In the genomic region with DNA sequence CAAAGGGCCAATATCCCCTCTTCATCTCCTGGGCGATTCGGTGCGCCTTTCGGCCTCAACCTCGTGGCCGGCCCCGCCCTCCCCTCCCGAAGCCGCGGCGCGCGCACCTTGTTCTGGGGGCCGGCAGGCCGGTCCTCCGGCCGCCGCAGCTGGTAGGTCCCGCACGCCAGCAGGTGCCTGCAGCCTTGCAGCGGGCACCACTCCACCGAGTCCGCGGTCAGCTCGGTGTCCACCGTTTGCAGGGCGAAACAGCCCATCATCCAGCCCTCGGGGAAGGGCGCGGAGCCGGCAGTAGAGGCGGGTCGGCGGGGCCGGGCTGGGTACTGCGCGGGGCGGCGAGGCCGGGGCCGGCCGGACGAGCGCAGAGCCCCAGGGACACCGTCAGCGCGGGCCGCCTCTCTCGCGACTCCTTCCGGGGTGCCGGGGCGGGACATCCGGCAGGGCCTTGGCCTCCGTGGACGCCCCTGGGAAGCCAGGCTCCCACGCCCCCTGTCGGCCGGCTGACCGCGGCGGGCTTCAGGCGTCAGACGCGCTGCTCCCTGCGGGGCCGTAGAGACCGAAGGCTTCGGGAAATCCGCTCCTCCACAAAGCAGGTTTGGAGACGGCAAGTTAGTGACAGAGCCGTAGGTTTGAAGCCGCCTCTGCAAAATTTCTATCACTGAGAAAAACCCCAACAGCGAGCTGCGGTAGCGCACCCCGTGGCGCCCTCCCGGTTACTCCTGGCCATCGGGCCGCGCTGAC, we compare ENCODE assay signal across 8 cellular contexts. TPM values are rescaled to one million over a fixed set of nuclear protein-coding genes. Genes with fewer than 3 reads are reported as not detected.
DNase-seq lines count a peak whose midpoint lies in the region; ATAC-seq and TF ChIP-seq lines count a peak whose summit lies in the region.

DPH7 (minus strand) TSS at position 408 of the 741 bp plus-strand sequence; CDS start at position 260, 148 bp downstream.

- ATAC-seq in GM19397 (IDR thresholded peaks at IDR 0.05; ENCODE audit: unreplicated experiment) (peak; percentile 92), HG03571 (IDR thresholded peaks at IDR 0.05; ENCODE audit: unreplicated experiment) (peak; percentile 79), lung (ENCODE audit: insufficient read depth, low FRiP score) (peak; percentile 97)
- ATAC-seq in activated CD8-positive, alpha-beta T cell treated with anti-CD3 and anti-CD28 coated beads for 36 hours, result peak; percentile 98

- peaks cover 37% of the 10 kb centered on the region for H3K4me1 ChIP-seq in CD4-positive, alpha-beta memory T cell (ENCODE audit: insufficient read depth, low read length)
- H3K4me1 ChIP-seq in ectodermal cell (ENCODE audit: control insufficient read depth, insufficient read depth, low read length) (peaks cover 9% of the 10 kb centered on the region), lung (ENCODE audit: control insufficient read depth in 2 of 2, insufficient read depth in 2 of 2, low read length in 2 of 2) (peaks cover 6 to 9% of the 10 kb centered on the region in 2 donors)

- peak within 1 kb of the TSS; percentile 78 to 87 (median 84) for H3K4me3 Mint-ChIP-seq in CD4-positive, alpha-beta memory T cell
- peak within 1 kb of the TSS; percentile 84 for H3K4me3 Mint-ChIP-seq in activated CD8-positive, alpha-beta T cell treated with anti-CD3 and anti-CD28 coated beads for 36 hours

- intact Hi-C loops in CD4-positive, alpha-beta memory T cell (cut with micrococcal nuclease), result loop anchor here (1.0 kb wide), 3 partner anchors 12 to 27 kb away; partner anchors contain the start of genes ARRDC1, MRPL41 and ZMYND19
- intact Hi-C loops in activated CD8-positive, alpha-beta T cell treated with anti-CD3 and anti-CD28 coated beads for 36 hours (cut with micrococcal nuclease), result no loop called here

- TF ChIP-seq CTCF in activated CD8-positive, alpha-beta T cell treated with anti-CD3 and anti-CD28 coated beads for 36 hours (IDR thresholded peaks at IDR 0.05), result peak; percentile 85
- TF ChIP-seq CTCF in lung (IDR thresholded peaks at IDR 0.05; ENCODE audit: control extremely low read depth, extremely low read depth), result peak; percentile 93

- H3K27ac ChIP-seq in CD4-positive, alpha-beta memory T cell (ENCODE audit: low read depth, low read length), result peak within 1 kb of the TSS; percentile 78
- peak within 1 kb of the TSS; percentile 74 for H3K27ac ChIP-seq in ectodermal cell (ENCODE audit: insufficient read depth, low read depth, low read length, poor library complexity, severe bottlenecking)
- H3K27ac ChIP-seq in lung (ENCODE audit: low read depth in 1 of 2, low read length in 1 of 2), result peak within 1 kb of the TSS; percentile 86 to 88

- H3K9me3 ChIP-seq in CD4-positive, alpha-beta memory T cell (ENCODE audit: control insufficient read depth in 1 of 2, low read length in 2 of 2), result no peaks in the 10 kb centered on the region
- H3K9me3 ChIP-seq in ectodermal cell (ENCODE audit: control insufficient read depth, low read length) (no peaks in the 10 kb centered on the region), lung (ENCODE audit: control insufficient read depth in 2 of 2, insufficient read depth in 1 of 2, low read length in 1 of 2) (no peaks in the 10 kb centered on the region)

- H3K4me1 Mint-ChIP-seq in CD4-positive, alpha-beta memory T cell, result peaks cover 15 to 44% (median 27%) of the 10 kb centered on the region in 4 donors
- peaks cover 35% of the 10 kb centered on the region for H3K4me1 Mint-ChIP-seq in activated CD8-positive, alpha-beta T cell treated with anti-CD3 and anti-CD28 coated beads for 36 hours (ENCODE audit: low read depth)

- no peaks in the 10 kb centered on the region for H3K27me3 Mint-ChIP-seq in CD4-positive, alpha-beta memory T cell
- H3K27me3 Mint-ChIP-seq in activated CD8-positive, alpha-beta T cell treated with anti-CD3 and anti-CD28 coated beads for 36 hours, result no peaks in the 10 kb centered on the region

- H3K36me3 ChIP-seq in CD4-positive, alpha-beta memory T cell (ENCODE audit: insufficient read depth, low read length), result peaks cover 25% of the 10 kb centered on the region
- H3K36me3 ChIP-seq in ectodermal cell (ENCODE audit: control insufficient read depth, insufficient read depth, low read length), result peaks cover 30% of the 10 kb centered on the region
- peaks cover 0 to 37% of the 10 kb centered on the region in 2 donors for H3K36me3 ChIP-seq in lung (ENCODE audit: control insufficient read depth in 2 of 2, insufficient read depth in 2 of 2, low read length in 2 of 2)

- CTCF ChIA-PET in CD4-positive, alpha-beta memory T cell (lab: Charles Lee; ENCODE audit: partially characterized antibody), result interaction anchor here (0.6 to 2.4 kb wide), 11 partner anchors 10 to 1620 kb away, joined by 3 to 10 read pairs (median 3); partner anchors contain the start of genes ARRDC1, MRPL41 and PNPLA7
- CTCF ChIA-PET in activated CD8-positive, alpha-beta T cell treated with anti-CD3 and anti-CD28 coated beads for 36 hours (lab: Charles Lee), result interaction anchor here (0.8 to 2.4 kb wide), 9 partner anchors 9 to 71 kb away, joined by 3 to 20 read pairs (median 4); partner anchors contain the start of gene MRPL41

- no peaks in the 10 kb centered on the region for H3K27me3 ChIP-seq in CD4-positive, alpha-beta memory T cell (ENCODE audit: insufficient read depth, low read length)
- H3K27me3 ChIP-seq in ectodermal cell (ENCODE audit: control insufficient read depth, insufficient read depth, low read length, poor library complexity, severe bottlenecking), result no peaks in the 10 kb centered on the region
- no peaks in the 10 kb centered on the region for H3K27me3 ChIP-seq in lung (ENCODE audit: control insufficient read depth, insufficient read depth)

- WGBS in ectodermal cell, 2 experiments, result 4% methylated on average over 82 of the region's 82 CpGs
- 3 to 5% methylated on average over 59 to 82 of the region's 82 CpGs for WGBS in lung, 2 donors

- no peaks in the 10 kb centered on the region for H3K9me3 Mint-ChIP-seq in CD4-positive, alpha-beta memory T cell
- H3K9me3 Mint-ChIP-seq in activated CD8-positive, alpha-beta T cell treated with anti-CD3 and anti-CD28 coated beads for 36 hours, result no peaks in the 10 kb centered on the region

- peak within 1 kb of the TSS; percentile 22 to 85 (median 70) for H3K27ac Mint-ChIP-seq in CD4-positive, alpha-beta memory T cell
- H3K27ac Mint-ChIP-seq in activated CD8-positive, alpha-beta T cell treated with anti-CD3 and anti-CD28 coated beads for 36 hours, result peak within 1 kb of the TSS; percentile 64

- POLR2A ChIA-PET in CD4-positive, alpha-beta memory T cell (lab: Charles Lee; ENCODE audit: partially characterized antibody), result interaction anchor here (0.7 to 3.7 kb wide), 7 partner anchors 9 to 147 kb away, joined by 3 to 38 read pairs (median 8); partner anchors contain the start of genes ARRDC1, EHMT1, MRPL41 and PNPLA7
- POLR2A ChIA-PET in activated CD8-positive, alpha-beta T cell treated with anti-CD3 and anti-CD28 coated beads for 36 hours (lab: Charles Lee), result interaction anchor here (0.7 to 5.0 kb wide), 4 partner anchors 11 to 42 kb away, joined by 3 to 33 read pairs (median 3); partner anchors contain the start of gene ZMYND19

- peak within 1 kb of the TSS; percentile 47 to 86 for H3K4me3 ChIP-seq in CD4-positive, alpha-beta memory T cell (ENCODE audit: low read length in 2 of 2)
- H3K4me3 ChIP-seq in ectodermal cell (ENCODE audit: insufficient read depth, low read depth, low read length), result peak within 1 kb of the TSS; percentile 96
- H3K4me3 ChIP-seq in lung, result peak within 1 kb of the TSS; percentile 97

- peaks cover 8 to 43% of the 10 kb centered on the region in 2 donors for H3K36me3 Mint-ChIP-seq in CD4-positive, alpha-beta memory T cell
- peaks cover 30% of the 10 kb centered on the region for H3K36me3 Mint-ChIP-seq in activated CD8-positive, alpha-beta T cell treated with anti-CD3 and anti-CD28 coated beads for 36 hours (ENCODE audit: low read depth)

- peak; percentile 91 to 93 (median 92) for DNase-seq in CD4-positive, alpha-beta memory T cell
- peak; percentile 96 for DNase-seq in NCI-H82 (lab: John Stamatoyannopoulos, UW)
- DNase-seq in activated CD8-positive, alpha-beta T cell treated with anti-CD3 and anti-CD28 coated beads for 36 hours, result peak; percentile 96
- peak; percentile 97 for DNase-seq in lung (ENCODE audit: low spot score)
- peak; percentile 87 to 98 (median 89) for DNase-seq in stimulated activated CD4-positive, alpha-beta T cell treated with anti-CD3 and anti-CD28 coated beads, TNF-alpha, amount 100 ng/mL, for 4 hours (ENCODE audit: low read depth in 3 of 3)

RNA-seq across cellular contexts. Expression of gene DPH7, which starts in this region (rescaled TPM):
- total RNA-seq in CD4-positive, alpha-beta memory T cell, result 10 to 100 TPM; 76.7 to 79.1 TPM
- 10 to 100 TPM; 27.9 to 30.2 TPM for polyA plus RNA-seq in CD4-positive, alpha-beta memory T cell
- total RNA-seq in activated CD8-positive, alpha-beta T cell treated with anti-CD3 and anti-CD28 coated beads for 36 hours, result 10 to 100 TPM; 33.7 to 35.0 TPM
- polyA plus RNA-seq in ectodermal cell (2013, experiment 1 of 4), result 48.3 TPM
- 47.9 TPM for polyA plus RNA-seq in ectodermal cell (2013, experiment 2 of 4)
- polyA plus RNA-seq in ectodermal cell (2013, experiment 3 of 4), result 32.6 TPM
- polyA plus RNA-seq in ectodermal cell (2013, experiment 4 of 4), result 42.2 TPM
- 10 to 100 TPM; 28.0 to 36.5 TPM for total RNA-seq in lung
- polyA plus RNA-seq in lung, result 10 to 100 TPM; 23.6 to 32.6 TPM

Comparison
In these comparisons a context has a peak if more than half of its experiments do, and no peak if none do; other contexts are left out.
1. Peak in every context shown above with its lines: DNase-seq, ATAC-seq, H3K4me3 ChIP-seq and H3K27ac ChIP-seq.